8 cellular contexts compared by ENCODE assay signal in the genomic region with DNA sequence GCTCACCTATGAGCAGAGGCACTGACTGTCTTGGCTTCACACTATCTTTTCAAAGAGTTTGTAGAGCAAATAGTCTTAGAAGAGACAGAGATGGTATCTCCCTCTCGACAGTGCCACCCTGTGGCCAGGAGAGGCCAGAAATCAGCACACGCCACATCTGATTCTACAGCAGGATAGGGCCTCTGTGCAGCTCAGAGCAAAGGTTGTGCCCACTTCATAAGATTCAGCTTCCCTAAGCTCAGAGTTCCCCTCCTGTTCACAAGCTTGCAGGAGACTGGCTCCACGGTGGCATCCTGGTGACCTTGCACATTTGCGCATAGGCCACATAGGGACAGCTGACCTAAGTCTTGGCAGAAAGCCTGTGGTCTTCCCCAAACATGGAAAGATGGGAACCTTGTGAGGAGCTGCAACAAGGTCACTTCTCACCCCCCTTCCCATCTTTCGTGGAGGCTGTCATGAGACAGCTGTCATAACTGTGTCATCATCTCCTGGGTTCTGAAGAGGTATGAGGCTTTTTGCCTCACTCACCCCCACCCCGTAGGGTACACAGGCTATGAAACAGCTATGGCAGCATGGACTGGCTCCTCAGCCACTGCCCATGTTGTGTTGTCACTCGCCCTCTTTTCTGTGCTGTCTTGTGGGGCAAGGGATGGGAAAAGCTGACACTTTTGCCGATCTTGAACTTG. TPM values are rescaled to one million over a fixed set of nuclear protein-coding genes. Genes with fewer than 3 reads are reported as not detected.
DNase-seq lines count a peak whose midpoint lies in the region; ATAC-seq and TF ChIP-seq lines count a peak whose summit lies in the region.

No MANE protein-coding gene starts in this region.

- no peak for TF ChIP-seq EP300 in upper lobe of left lung (IDR thresholded peaks at IDR 0.05)

- TF ChIP-seq POLR2A in upper lobe of left lung (IDR thresholded peaks at IDR 0.05), result peak in 1 of 4 donors; percentile 11

- 41 to 51% methylated on average over 6 to 8 of the region's 8 CpGs for WGBS in upper lobe of left lung, 2 donors

- H2AFZ ChIP-seq in DND-41 (ENCODE audit: low read depth, low read length), result no peak overlapping the region
- no peak overlapping the region for H2AFZ ChIP-seq in parathyroid adenoma

- H3K27me3 ChIP-seq in DND-41 (ENCODE audit: insufficient read depth, low read length, poor library complexity), result no peaks in the 10 kb centered on the region
- no peaks in the 10 kb centered on the region for H3K27me3 ChIP-seq in foreskin keratinocyte
- H3K27me3 ChIP-seq in parathyroid adenoma (ENCODE audit: control insufficient read depth, insufficient read depth, low read length), result no peaks in the 10 kb centered on the region
- no peaks in the 10 kb centered on the region for H3K27me3 ChIP-seq in upper lobe of left lung

- H3K4me2 ChIP-seq in DND-41 (ENCODE audit: insufficient read depth, low read length) (no peak overlapping the region), parathyroid adenoma (ENCODE audit: low read length) (no peak overlapping the region)

- no peaks in the 10 kb centered on the region for H4K20me1 ChIP-seq in DND-41 (ENCODE audit: insufficient read depth, low read length)

- H3K4me3 Mint-ChIP-seq in activated T-helper 2 cell treated with anti-CD3 and anti-CD28 coated beads, Interferon-gamma antibody, Interleukin-2, Interleukin-4, amounts not matched to agents 10 μg/mL and 5 μg/mL and 100 μg/mL, durations not matched to agents 14 hours and 24 hours and 36 hours (ENCODE audit: low read depth), result no peak overlapping the region

- H3K9me3 Mint-ChIP-seq in activated T-helper 2 cell treated with anti-CD3 and anti-CD28 coated beads, Interferon-gamma antibody, Interleukin-2, Interleukin-4, amounts not matched to agents 10 μg/mL and 5 μg/mL and 100 μg/mL, durations not matched to agents 14 hours and 24 hours and 36 hours, result no peaks in the 10 kb centered on the region

- H3K4me1 ChIP-seq in DND-41 (ENCODE audit: insufficient read depth, low read length) (no peaks in the 10 kb centered on the region), foreskin keratinocyte (peaks cover 17% of the 10 kb centered on the region), parathyroid adenoma (no peaks in the 10 kb centered on the region), upper lobe of left lung (no peaks in the 10 kb centered on the region)

- H3K27ac ChIP-seq in DND-41 (ENCODE audit: low read length), result no peak overlapping the region
- H3K27ac ChIP-seq in foreskin keratinocyte, result peak overlapping the region; percentile 64
- no peak overlapping the region for H3K27ac ChIP-seq in parathyroid adenoma
- H3K27ac ChIP-seq in upper lobe of left lung, result peak overlapping the region in 1 of 4 donors; percentile 70

- intact Hi-C loops in activated T-helper 2 cell treated with anti-CD3 and anti-CD28 coated beads, Interferon-gamma antibody, Interleukin-2, Interleukin-4, amounts not matched to agents 10 μg/mL and 5 μg/mL and 100 μg/mL, durations not matched to agents 14 hours and 24 hours and 36 hours (cut with micrococcal nuclease), result loop anchor here (1.0 to 5.0 kb wide), 4 partner anchors 116 to 270 kb away; no protein-coding TSS in a partner anchor

- TF ChIP-seq CTCF in DND-41 (IDR thresholded peaks at IDR 0.05; ENCODE audit: borderline replicate concordance, extremely low read depth, low read length, poor library complexity, severe bottlenecking) (peak; percentile 94), foreskin keratinocyte (conservative IDR thresholded peaks at IDR 0.05) (peak; percentile 83), parathyroid adenoma (IDR thresholded peaks at IDR 0.05) (peak; percentile 43), upper lobe of left lung (IDR thresholded peaks at IDR 0.05) (peak; percentile 36 to 80 (median 72))

- H3K9ac ChIP-seq in DND-41 (ENCODE audit: low read depth, low read length), result no peak overlapping the region
- no peak overlapping the region for H3K9ac ChIP-seq in parathyroid adenoma

- H3K27me3 Mint-ChIP-seq in activated T-helper 2 cell treated with anti-CD3 and anti-CD28 coated beads, Interferon-gamma antibody, Interleukin-2, Interleukin-4, amounts not matched to agents 10 μg/mL and 5 μg/mL and 100 μg/mL, durations not matched to agents 14 hours and 24 hours and 36 hours (ENCODE audit: low read depth), result no peaks in the 10 kb centered on the region

- H3K4me1 Mint-ChIP-seq in activated T-helper 2 cell treated with anti-CD3 and anti-CD28 coated beads, Interferon-gamma antibody, Interleukin-2, Interleukin-4, amounts not matched to agents 10 μg/mL and 5 μg/mL and 100 μg/mL, durations not matched to agents 14 hours and 24 hours and 36 hours (ENCODE audit: low read depth), result peaks cover 7% of the 10 kb centered on the region

- H3K4me3 ChIP-seq in DND-41 (ENCODE audit: low read depth in 1 of 2, low read length in 2 of 2), result no peak overlapping the region
- H3K4me3 ChIP-seq in parathyroid adenoma (ENCODE audit: low read depth, low read length), result no peak overlapping the region
- peak overlapping the region in 1 of 4 donors; percentile 0 for H3K4me3 ChIP-seq in upper lobe of left lung

- H3K36me3 Mint-ChIP-seq in activated T-helper 2 cell treated with anti-CD3 and anti-CD28 coated beads, Interferon-gamma antibody, Interleukin-2, Interleukin-4, amounts not matched to agents 10 μg/mL and 5 μg/mL and 100 μg/mL, durations not matched to agents 14 hours and 24 hours and 36 hours (ENCODE audit: low read depth), result no peaks in the 10 kb centered on the region

- H3K9me3 ChIP-seq in DND-41 (ENCODE audit: insufficient read depth, low read length, severe bottlenecking) (no peaks in the 10 kb centered on the region), parathyroid adenoma (ENCODE audit: control insufficient read depth, low read length) (no peaks in the 10 kb centered on the region), upper lobe of left lung (no peaks in the 10 kb centered on the region)

- peak; percentile 83 for DNase-seq in DND-41
- DNase-seq in RKO (ENCODE audit: low spot score), result peak; percentile 37
- DNase-seq in activated T-helper 2 cell treated with anti-CD3 and anti-CD28 coated beads, Interferon-gamma antibody, Interleukin-2, Interleukin-4, amounts not matched to agents 10 μg/mL and 5 μg/mL and 100 μg/mL, durations not matched to agents 14 hours and 24 hours and 36 hours (ENCODE audit: low spot score), result peak; percentile 59
- peak; percentile 42 to 73 for DNase-seq in foreskin keratinocyte
- DNase-seq in upper lobe of left lung, result peak in 1 of 2 donors; percentile 65

- peak; percentile 94 for ATAC-seq in DND-41 (ENCODE audit: insufficient read depth, low read depth)
- peak; percentile 61 for ATAC-seq in HG03108 (IDR thresholded peaks at IDR 0.05; ENCODE audit: unreplicated experiment)
- peak; percentile 64 for ATAC-seq in foreskin keratinocyte
- ATAC-seq in upper lobe of left lung (ENCODE audit: low FRiP score in 2 of 2), result peak; percentile 78 to 82
- no peak for ATAC-seq in GM21367 (IDR thresholded peaks at IDR 0.05; ENCODE audit: unreplicated experiment)

- no peak overlapping the region for H3K27ac Mint-ChIP-seq in activated T-helper 2 cell treated with anti-CD3 and anti-CD28 coated beads, Interferon-gamma antibody, Interleukin-2, Interleukin-4, amounts not matched to agents 10 μg/mL and 5 μg/mL and 100 μg/mL, durations not matched to agents 14 hours and 24 hours and 36 hours

- H3K79me2 ChIP-seq in DND-41 (ENCODE audit: insufficient read depth, low read length) (no peaks in the 10 kb centered on the region), parathyroid adenoma (no peaks in the 10 kb centered on the region)

- H3K36me3 ChIP-seq in DND-41 (ENCODE audit: insufficient read depth, low read length), result no peaks in the 10 kb centered on the region
- H3K36me3 ChIP-seq in parathyroid adenoma (ENCODE audit: control insufficient read depth, insufficient read depth, low read length), result no peaks in the 10 kb centered on the region
- H3K36me3 ChIP-seq in upper lobe of left lung, result no peaks in the 10 kb centered on the region

RNA-seq across cellular contexts. Expression of gene ITLN2, which starts 3.0 kb away (rescaled TPM):
- total RNA-seq in activated T-helper 2 cell treated with anti-CD3 and anti-CD28 coated beads, Interferon-gamma antibody, Interleukin-2, Interleukin-4, amounts not matched to agents 10 μg/mL and 5 μg/mL and 100 μg/mL, durations not matched to agents 14 hours and 24 hours and 36 hours, result not detected in 2 replicates
- not detected in 2 replicates for total RNA-seq in foreskin keratinocyte
- polyA plus RNA-seq in foreskin keratinocyte, result not detected in 2 replicates
- 10 to 100 TPM; 21.4 to 63.8 (median 38.8) TPM for total RNA-seq in upper lobe of left lung

Comparison
In these comparisons a context has a peak if more than half of its experiments do, and no peak if none do; other contexts are left out.
1. CTCF ChIP-seq: peak in every context shown above with its lines; median percentile 94 in DND-41; 83 in foreskin keratinocyte; 72 in upper lobe of left lung; 43 in parathyroid adenoma.
2. RNA of gene ITLN2, which starts 3.0 kb away (total RNA-seq): 21.4 to 63.8 TPM in upper lobe of left lung; not detected in activated T-helper 2 cell treated with anti-CD3 and anti-CD28 coated beads, Interferon-gamma antibody, Interleukin-2, Interleukin-4, amounts not matched to agents 10 μg/mL and 5 μg/mL and 100 μg/mL, durations not matched to agents 14 hours and 24 hours and 36 hours and not detected in foreskin keratinocyte; every median in the first group is over 10 times any median in the second.